Comparison of ENCODE assay signal across 17 cellular contexts in the genomic region with DNA sequence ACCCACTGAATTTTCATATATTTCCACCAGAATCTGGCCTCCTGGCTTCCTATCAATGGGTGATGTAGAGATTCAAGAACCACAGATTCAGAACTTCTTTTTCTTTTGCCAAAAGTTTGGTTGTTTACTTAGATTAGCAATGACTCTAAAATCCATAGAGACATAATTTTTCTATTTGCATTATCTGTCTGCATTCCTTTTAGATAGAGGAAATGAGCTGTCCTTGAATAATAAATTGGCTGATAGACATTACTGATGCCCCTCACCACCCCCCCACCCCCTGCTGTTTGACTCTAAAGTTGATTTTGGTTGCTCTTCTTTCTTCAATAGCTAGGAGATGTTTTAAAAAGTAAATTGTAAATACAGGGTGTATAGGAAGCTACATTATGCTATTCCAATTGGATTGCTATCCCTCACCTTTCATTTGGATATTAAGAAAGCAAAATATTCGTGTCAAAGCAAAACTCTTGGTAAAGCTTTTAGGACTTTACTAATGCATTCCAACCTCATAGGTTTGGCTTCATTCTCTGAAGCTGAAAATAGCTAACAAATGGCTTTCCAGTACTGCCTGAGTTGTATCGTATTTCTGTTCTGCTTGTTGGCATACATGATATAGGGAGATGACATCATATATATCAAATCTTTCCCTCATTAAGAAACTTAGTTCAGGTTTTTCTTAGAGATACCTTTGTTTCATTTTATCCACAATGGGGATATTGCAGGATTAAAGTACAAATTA.
DNase-seq lines count a peak whose midpoint lies in the region; ATAC-seq, FAIRE-seq and TF ChIP-seq lines count a peak whose summit lies in the region.
"Had no signal": no experiment of that assay in that cellular context is flagged by ENCODE, and none has a peak within 500 bp of the region (broad histone marks: within the 10 kb centered on the region; RNA-seq: fewer than 3 reads in every experiment).

No MANE protein-coding gene starts in this region.

- H3K4me1 ChIP-seq in HepG2 (ENCODE audit: insufficient read depth, low read length): no peaks in the 10 kb centered on the region
- H3K4me1 ChIP-seq in right lobe of liver: no peaks in the 10 kb centered on the region
- H3K4me1 ChIP-seq in SK-N-SH (ENCODE audit: control insufficient read depth in 1 of 2, insufficient read depth in 2 of 2, low read depth in 1 of 2, low read length in 1 of 2): peaks cover 0 to 3% of the 10 kb centered on the region in 2 experiments; a peak in 2 of 4 replicates
- H3K4me1 ChIP-seq: SJSA1 had no signal

- H3K36me3 ChIP-seq in HepG2 (replicated peaks in 1 of 2; ENCODE audit: control insufficient read depth in 1 of 2, insufficient read depth in 2 of 2, low read length in 2 of 2): no peaks in the 10 kb centered on the region
- H3K36me3 ChIP-seq in right lobe of liver: no peaks in the 10 kb centered on the region
- H3K36me3 ChIP-seq in SK-N-SH (replicated peaks in 1 of 2; ENCODE audit: control insufficient read depth in 1 of 2, insufficient read depth in 2 of 2, low read length in 1 of 2): no peaks in the 10 kb centered on the region
- H3K36me3 ChIP-seq: SJSA1 had no signal

- WGBS in HepG2 (ENCODE audit: low lambda C conversion rate): 21% methylated on average over 2 of the region's 2 CpGs
- 52% methylated on average over 2 of the region's 2 CpGs for whole genome bisulfite sequencing in right lobe of liver (ENCODE audit: insufficient coverage, low coverage, low lambda C conversion rate, missing lambda C conversion rate)
- WGBS in SK-N-SH (ENCODE audit: low lambda C conversion rate): 42% methylated on average over 2 of the region's 2 CpGs

- TF ChIP-seq EP300 in HepG2 (IDR thresholded peaks at IDR 0.05; ENCODE audit: low read depth in 2 of 2, low read length in 2 of 2) (no peak), HepG2 (CRISPR knock-in tag; IDR thresholded peaks at IDR 0.05; ENCODE audit: borderline replicate concordance) (no peak), SK-N-SH (IDR thresholded peaks at IDR 0.05; ENCODE audit: borderline replicate concordance in 1 of 2, low read depth in 1 of 2, low read length in 1 of 2) (no peak)

- CTCF ChIA-PET in HepG2 (lab: Yijun Ruan, JAX; ENCODE audit: low intra/inter-chr PET ratio, low total read pairs) (no interaction called here), SK-N-SH (lab: Yijun Ruan, JAX) (interaction anchor here (0.8 to 2.3 kb wide), 4 partner anchors 12 to 1398 kb away, joined by 3 to 12 read pairs (median 4); no protein-coding TSS in a partner anchor)

- TF ChIP-seq CTCF in HepG2 (CRISPR knock-in tag; IDR thresholded peaks at IDR 0.05): no peak
- TF ChIP-seq CTCF in right lobe of liver (IDR thresholded peaks at IDR 0.05): no peak
- no peak for TF ChIP-seq CTCF in SK-N-SH (IDR thresholded peaks at IDR 0.05)

- H3K4me2 ChIP-seq in HepG2 (ENCODE audit: low read depth, low read length) (no peak overlapping the region), SK-N-SH (peak overlapping the region; percentile 3; the same call in 1 of the 2 replicates)

- H3K27ac ChIP-seq in HepG2 (ENCODE audit: extremely low read length, insufficient read depth, low read length) (no peak overlapping the region), right lobe of liver (no peak overlapping the region), SK-N-SH (ENCODE audit: low read depth in 2 of 2, low read length in 1 of 2) (peak overlapping the region; percentile 2 to 47; a peak in 1 of 4 replicates)
- H3K27ac ChIP-seq: C4-2B, HL-60, SJSA1 had no signal

- H3K9ac ChIP-seq in HepG2 (ENCODE audit: insufficient read depth, low read depth, low read length) (no peak overlapping the region), SK-N-SH (no peak overlapping the region)

- TF ChIP-seq RAD21 in HepG2 (CRISPR knock-in tag; IDR thresholded peaks at IDR 0.05) (no peak), SK-N-SH (IDR thresholded peaks at IDR 0.05; ENCODE audit: low read length) (no peak)

- ATAC-seq in HepG2: no peak
- ATAC-seq in right lobe of liver: no peak
- no peak for ATAC-seq in HG02840 (IDR thresholded peaks at IDR 0.05; ENCODE audit: low FRiP score, unreplicated experiment)

- H3K4me3 ChIP-seq in HepG2 (replicated peaks in 1 of 3; ENCODE audit: insufficient read depth in 1 of 3, low read depth in 2 of 3, low read length in 3 of 3): no peak overlapping the region
- H3K4me3 ChIP-seq in right lobe of liver: no peak overlapping the region
- no peak overlapping the region for H3K4me3 ChIP-seq in SK-N-SH (ENCODE audit: low read depth in 2 of 2, low read length in 1 of 2)
- H3K4me3 ChIP-seq: SJSA1 had no signal

- H3F3A ChIP-seq in SK-N-SH (replicated peaks; ENCODE audit: insufficient read depth): no peaks in the 10 kb centered on the region

- H2AFZ ChIP-seq in HepG2 (ENCODE audit: low read length) (no peak overlapping the region), SK-N-SH (ENCODE audit: low read depth) (peak overlapping the region; percentile 4; the same call in 1 of the 2 replicates)

- no TSS peak for BruUV-seq in HepG2 (replicated peaks; lab: Mats Ljungman, UMichigan)

- no peaks in the 10 kb centered on the region for H4K20me1 ChIP-seq in HepG2 (ENCODE audit: insufficient read depth, low read length)
- no peaks in the 10 kb centered on the region for H4K20me1 ChIP-seq in SK-N-SH (ENCODE audit: insufficient read depth)

- in situ Hi-C loops in HepG2 (cut with HindIII; ENCODE audit: extremely low pct_ligation_motif_present, low pct_unique_long_range_greater_than_20kb): loop anchor here (25.0 kb wide), 2 partner anchors 1169 to 1719 kb away; no protein-coding TSS in a partner anchor

- no peaks in the 10 kb centered on the region for H3K79me2 ChIP-seq in HepG2 (ENCODE audit: insufficient read depth, low read length)
- H3K79me2 ChIP-seq in SK-N-SH (ENCODE audit: insufficient read depth): no peaks in the 10 kb centered on the region

- POLR2A ChIA-PET in HepG2 (lab: Yijun Ruan, JAX): no interaction called here
- POLR2A ChIA-PET in SK-N-SH (lab: Yijun Ruan, JAX): no interaction called here

- FAIRE-seq in HepG2 (lab: Jason Lieb, UNC): no peak
- FAIRE-seq: HTR-8/SVneo had no signal

- DNase-seq in HepG2 (ENCODE audit: low spot score) (no peak), right lobe of liver (no peak), SK-N-SH (no peak), fibroblast of gingiva (ENCODE audit: low read depth) (peak; percentile 20), COLO668 (lab: John Stamatoyannopoulos, UW; ENCODE audit: unreplicated experiment) (no peak), HK-2 (ENCODE audit: unreplicated experiment) (no peak)
- DNase-seq: EL, H9, NCI-H1417, NCI-H1930, NCI-H2227 treated with DMSO at 0.1 percent for 48 hours, NCI-H524 treated with DMSO at 0.1 percent for 48 hours had no signal

- intact Hi-C loops in HepG2 (cut with micrococcal nuclease; ENCODE audit: unreplicated experiment): no loop called here
- intact Hi-C loops in right lobe of liver (cut with DNase I): no loop called here

- H3K27me3 ChIP-seq in HepG2 (ENCODE audit: control insufficient read depth in 1 of 2, insufficient read depth in 2 of 2, low read length in 2 of 2): no peaks in the 10 kb centered on the region
- no peaks in the 10 kb centered on the region for H3K27me3 ChIP-seq in right lobe of liver
- H3K27me3 ChIP-seq in SK-N-SH (ENCODE audit: insufficient read depth): no peaks in the 10 kb centered on the region
- H3K27me3 ChIP-seq: SJSA1 had no signal

- H3K9me3 ChIP-seq in HepG2 (ENCODE audit: low read length) (no peaks in the 10 kb centered on the region), right lobe of liver (no peaks in the 10 kb centered on the region), SK-N-SH (no peaks in the 10 kb centered on the region)
- H3K9me3 ChIP-seq: SJSA1 had no signal

- TF ChIP-seq POLR2A in HepG2 (IDR thresholded peaks at IDR 0.05; ENCODE audit: insufficient read depth in 1 of 2, low read depth in 2 of 2, low read length in 2 of 2) (no peak), right lobe of liver (IDR thresholded peaks at IDR 0.05) (no peak)

- no peaks in the 10 kb centered on the region for H3K9me2 ChIP-seq in SK-N-SH

TF ChIP-seq in HepG2, 621 proteins besides CTCF, POLR2A, EP300 and RAD21:
- TF ChIP-seq SP2 (CRISPR knock-in tag; IDR thresholded peaks at IDR 0.05): no peak
- peak; percentile 33 for TF ChIP-seq ATF7 (IDR thresholded peaks at IDR 0.05)
- no peak for TF ChIP-seq ATF7 (CRISPR knock-in tag; IDR thresholded peaks at IDR 0.05)
TF ChIP-seq in HepG2: peak in this region for 1.

TF ChIP-seq in SK-N-SH, 30 proteins besides CTCF, POLR2A, EP300 and RAD21:
- TF ChIP-seq SMC3 (IDR thresholded peaks at IDR 0.05; ENCODE audit: low read depth, low read length) (no peak), TEAD4 (IDR thresholded peaks at IDR 0.05; ENCODE audit: borderline replicate concordance, insufficient read depth) (no peak), CHD2 (IDR thresholded peaks at IDR 0.05; ENCODE audit: low read length, partially characterized antibody) (no peak), GATA2 (CRISPR knock-in tag; IDR thresholded peaks at IDR 0.05) (no peak), ELF1 (IDR thresholded peaks at IDR 0.05) (no peak), TCF12 (IDR thresholded peaks at IDR 0.05) (no peak)
- TF ChIP-seq, protein P1, sequence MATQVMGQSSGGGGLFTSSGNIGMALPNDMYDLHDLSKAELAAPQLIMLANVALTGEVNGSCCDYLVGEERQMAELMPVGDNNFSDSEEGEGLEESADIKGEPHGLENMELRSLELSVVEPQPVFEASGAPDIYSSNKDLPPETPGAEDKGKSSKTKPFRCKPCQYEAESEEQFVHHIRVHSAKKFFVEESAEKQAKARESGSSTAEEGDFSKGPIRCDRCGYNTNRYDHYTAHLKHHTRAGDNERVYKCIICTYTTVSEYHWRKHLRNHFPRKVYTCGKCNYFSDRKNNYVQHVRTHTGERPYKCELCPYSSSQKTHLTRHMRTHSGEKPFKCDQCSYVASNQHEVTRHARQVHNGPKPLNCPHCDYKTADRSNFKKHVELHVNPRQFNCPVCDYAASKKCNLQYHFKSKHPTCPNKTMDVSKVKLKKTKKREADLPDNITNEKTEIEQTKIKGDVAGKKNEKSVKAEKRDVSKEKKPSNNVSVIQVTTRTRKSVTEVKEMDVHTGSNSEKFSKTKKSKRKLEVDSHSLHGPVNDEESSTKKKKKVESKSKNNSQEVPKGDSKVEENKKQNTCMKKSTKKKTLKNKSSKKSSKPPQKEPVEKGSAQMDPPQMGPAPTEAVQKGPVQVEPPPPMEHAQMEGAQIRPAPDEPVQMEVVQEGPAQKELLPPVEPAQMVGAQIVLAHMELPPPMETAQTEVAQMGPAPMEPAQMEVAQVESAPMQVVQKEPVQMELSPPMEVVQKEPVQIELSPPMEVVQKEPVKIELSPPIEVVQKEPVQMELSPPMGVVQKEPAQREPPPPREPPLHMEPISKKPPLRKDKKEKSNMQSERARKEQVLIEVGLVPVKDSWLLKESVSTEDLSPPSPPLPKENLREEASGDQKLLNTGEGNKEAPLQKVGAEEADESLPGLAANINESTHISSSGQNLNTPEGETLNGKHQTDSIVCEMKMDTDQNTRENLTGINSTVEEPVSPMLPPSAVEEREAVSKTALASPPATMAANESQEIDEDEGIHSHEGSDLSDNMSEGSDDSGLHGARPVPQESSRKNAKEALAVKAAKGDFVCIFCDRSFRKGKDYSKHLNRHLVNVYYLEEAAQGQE (IDR thresholded peaks at IDR 0.05; ENCODE audit: low read depth, low read length): no peak
- TF ChIP-seq, protein P2, sequence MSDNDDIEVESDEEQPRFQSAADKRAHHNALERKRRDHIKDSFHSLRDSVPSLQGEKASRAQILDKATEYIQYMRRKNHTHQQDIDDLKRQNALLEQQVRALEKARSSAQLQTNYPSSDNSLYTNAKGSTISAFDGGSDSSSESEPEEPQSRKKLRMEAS (IDR thresholded peaks at IDR 0.05; ENCODE audit: low read depth): no peak

Comparison
In these comparisons a context has a peak if more than half of its experiments do, and no peak if none do; other contexts are left out.
1. H3K27ac ChIP-seq: peak in SK-N-SH (2 of 2); none in HepG2 (single experiment) and right lobe of liver (0 of 3).